Comparison of ENCODE assay signal across 1 cellular context in genomic region chr9:105445203-105445881, GRCh38.
TF ChIP-seq lines count a peak whose summit lies in the region.

No MANE protein-coding gene starts in this region.

TF ChIP-seq in H1, 55 proteins besides CTCF, POLR2A, EP300 and RAD21 (continued from another document):
- TF ChIP-seq TAF1 (IDR thresholded peaks at IDR 0.05; ENCODE audit: low read depth, low read length) (no peak), BCL11A (IDR thresholded peaks at IDR 0.05; ENCODE audit: low read depth in 2 of 2, low read length in 2 of 2) (no peak), HDAC2 (IDR thresholded peaks at IDR 0.05; ENCODE audit: borderline replicate concordance in 1 of 2, low read depth in 2 of 2, low read length in 2 of 2) (no peak), SIN3A (conservative IDR thresholded peaks at IDR 0.05 in 1 of 2, IDR thresholded peaks at IDR 0.05 in 1 of 2; ENCODE audit: low read depth in 1 of 2, low read length in 2 of 2) (no peak), RBBP5 (IDR thresholded peaks at IDR 0.05; ENCODE audit: borderline replicate concordance, low read depth, low read length) (no peak), SIX5 (IDR thresholded peaks at IDR 0.05; ENCODE audit: low read depth, low read length) (no peak), CBX5 (IDR thresholded peaks at IDR 0.05; ENCODE audit: low read depth, low read length) (no peak), NANOG (IDR thresholded peaks at IDR 0.05; ENCODE audit: insufficient read depth, low read depth, low read length, poor library complexity, severe bottlenecking) (no peak), POLR2AphosphoS5 (IDR thresholded peaks at IDR 0.05; ENCODE audit: low read depth, low read length) (no peak), SP1 (IDR thresholded peaks at IDR 0.05; ENCODE audit: low read depth, low read length) (no peak), FOSL1 (IDR thresholded peaks at IDR 0.05; ENCODE audit: insufficient read depth, low read depth, low read length) (no peak), ASH2L (IDR thresholded peaks at IDR 0.05; ENCODE audit: low read length) (no peak)
